9 cellular contexts compared by ENCODE assay signal in genomic region chr16:11621920-11622651, GRCh38. TPM values are rescaled to one million over a fixed set of nuclear protein-coding genes. Genes with fewer than 3 reads are reported as not detected.
A peak's percentile ranks its signal among the peaks of the same experiment; 100 is the strongest.
DNase-seq lines count a peak whose midpoint lies in the region; ATAC-seq and TF ChIP-seq lines count a peak whose summit lies in the region.
"Had no signal": no experiment of that assay in that cellular context is flagged by ENCODE, and none has a peak within 500 bp of the region (broad histone marks: within the 10 kb centered on the region; RNA-seq: fewer than 3 reads in every experiment).

No MANE protein-coding gene starts in this region.

- H4K8ac ChIP-seq in H9 (replicated peaks; ENCODE audit: insufficient read length, low read depth, low read length) = no peak overlapping the region

- peaks cover 14 to 18% of the 10 kb centered on the region in 2 experiments for H3K4me1 Mint-ChIP-seq in H9

- H3K36me3 Mint-ChIP-seq in H9 (ENCODE audit: insufficient read depth in 1 of 3, low read depth in 3 of 3) = peaks cover 0 to 8% (median 0%) of the 10 kb centered on the region in 3 experiments; a peak in 2 of 7 replicates

- no peak overlapping the region for H4K5ac ChIP-seq in H9 (ENCODE audit: insufficient read length, low read depth, low read length)

- H4K91ac ChIP-seq in H9 (ENCODE audit: insufficient read length, low read depth, low read length) = peak overlapping the region; percentile 36

- no peak overlapping the region for H3K56ac ChIP-seq in H9 (ENCODE audit: insufficient read length, low read depth, low read length)

- no peaks in the 10 kb centered on the region for H4K20me1 ChIP-seq in H9 (ENCODE audit: control insufficient read depth, insufficient read depth, insufficient read length)

- H2AK5ac ChIP-seq in H9 (ENCODE audit: insufficient read length, low read length) = no peak overlapping the region

- no peaks in the 10 kb centered on the region for H3K79me2 ChIP-seq in H9 (ENCODE audit: insufficient read depth, low read length)

- H3K4ac ChIP-seq in H9 (ENCODE audit: low read depth, low read length) = no peak overlapping the region

- H3K79me1 ChIP-seq in H9 (ENCODE audit: insufficient read depth, low read depth, low read length, poor library complexity, severe bottlenecking) = no peaks in the 10 kb centered on the region

- H3K27me3 Mint-ChIP-seq in H9 (ENCODE audit: low read depth) = peaks cover 1% of the 10 kb centered on the region; the same call in 1 of the 2 replicates

- H3K4me1 ChIP-seq in H9 (ENCODE audit: insufficient read depth, low read length) (no peaks in the 10 kb centered on the region), esophagus (ENCODE audit: control insufficient read depth in 2 of 2, insufficient read depth in 2 of 2, low read length in 1 of 2) (no peaks in the 10 kb centered on the region)

- no peaks in the 10 kb centered on the region for H3K23me2 ChIP-seq in H9 (ENCODE audit: insufficient read length, low read depth, low read length, poor library complexity, severe bottlenecking)

- H3K4me2 ChIP-seq in H9 (ENCODE audit: insufficient read depth, insufficient read length, low read length) = no peak overlapping the region
- H3K4me2 ChIP-seq: KMS-11 had no signal

- no peak overlapping the region for H2BK12ac ChIP-seq in H9 (ENCODE audit: insufficient read length, low read depth, low read length)

- no peak overlapping the region for H2AFZ ChIP-seq in H9 (ENCODE audit: low read length)

- H2BK5ac ChIP-seq in H9 (ENCODE audit: insufficient read length, low read length) = no peak overlapping the region

- no peaks in the 10 kb centered on the region for H3K36me3 ChIP-seq in esophagus (ENCODE audit: control insufficient read depth in 2 of 2, insufficient read depth in 2 of 2, low read length in 1 of 2)

- H3K18ac ChIP-seq in H9 (ENCODE audit: insufficient read length, low read depth, low read length) = no peak overlapping the region

- no peak overlapping the region for H3T11ph ChIP-seq in H9 (ENCODE audit: low read length)

- H3K9me3 ChIP-seq in H9 (ENCODE audit: control insufficient read depth, low read depth, low read length) = no peaks in the 10 kb centered on the region
- no peaks in the 10 kb centered on the region for H3K9me3 ChIP-seq in esophagus (ENCODE audit: control insufficient read depth in 2 of 2, insufficient read depth in 1 of 2, low read depth in 1 of 2, low read length in 1 of 2)

- no peak overlapping the region for H2BK20ac ChIP-seq in H9 (ENCODE audit: low read depth, low read length, poor library complexity, severe bottlenecking)

- H3K4me3 ChIP-seq in esophagus (ENCODE audit: low read depth in 1 of 2, low read length in 2 of 2) = no peak overlapping the region

- no CpG with 5 or more reads among the region's 19 CpGs for WGBS in H9 (ENCODE audit: extremely low coverage, insufficient read length, low lambda C conversion rate)
- WGBS in esophagus, 2 donors = 35 to 43% methylated on average over 18 to 19 of the region's 19 CpGs

- no peak overlapping the region for H3K9ac ChIP-seq in H9 (ENCODE audit: extremely low read depth, insufficient read length, low read length)
- H3K9ac ChIP-seq: KMS-11 had no signal

- H3K27me3 ChIP-seq in H9 (ENCODE audit: insufficient read depth, low read length) (no peaks in the 10 kb centered on the region), esophagus (ENCODE audit: control insufficient read depth in 1 of 2, insufficient read depth in 2 of 2, low read length in 2 of 2) (no peaks in the 10 kb centered on the region)

- H3K27ac ChIP-seq in H9 (ENCODE audit: insufficient read length, low read depth, low read length) (no peak overlapping the region), esophagus (ENCODE audit: low read depth in 2 of 2, low read length in 1 of 2) (peak overlapping the region; percentile 45 to 70)
- H3K27ac ChIP-seq: KMS-11 had no signal

- peak overlapping the region; percentile 47; the same call in 1 of the 2 replicates for H3K14ac ChIP-seq in H9 (ENCODE audit: insufficient read depth, low read length)

- H3K23ac ChIP-seq in H9 (ENCODE audit: insufficient read length, low read depth, low read length) = no peak overlapping the region

- peak overlapping the region in 2 of 3 experiments; percentile 44 to 74; a peak in 3 of 7 replicates for H3K27ac Mint-ChIP-seq in H9

- peaks cover 0 to 3% of the 10 kb centered on the region in 2 experiments; a peak in 1 of 5 replicates for H3K9me3 Mint-ChIP-seq in H9

- no peak overlapping the region for H2BK120ac ChIP-seq in H9 (ENCODE audit: low read depth, low read length, poor library complexity, severe bottlenecking)

- DNase-seq in H9 = no peak
- DNase-seq in activated CD4-positive, alpha-beta T cell treated with anti-CD3 and anti-CD28 coated beads, Interleukin-2, amount 50 U/mL, for 1 hour = peak; percentile 54
- peak; percentile 37 for DNase-seq in stimulated activated CD4-positive, alpha-beta T cell treated with anti-CD3 and anti-CD28 coated beads, Interleukin-4, amount 100 ng/mL, for 24 hours

- TF ChIP-seq CTCF in H9 (conservative IDR thresholded peaks at IDR 0.05) = no peak

- H3K4me3 Mint-ChIP-seq in H9 = no peak overlapping the region

- no peak for ATAC-seq in HG02885 (IDR thresholded peaks at IDR 0.05; ENCODE audit: poor library complexity, unreplicated experiment)
- no peak for ATAC-seq in HG03196 (IDR thresholded peaks at IDR 0.05; ENCODE audit: unreplicated experiment)
- ATAC-seq in HG03135 (IDR thresholded peaks at IDR 0.05; ENCODE audit: unreplicated experiment) = no peak
- no peak for ATAC-seq in GM19455 (IDR thresholded peaks at IDR 0.05; ENCODE audit: unreplicated experiment)

- H2BK15ac ChIP-seq in H9 (ENCODE audit: low read depth, low read length) = no peak overlapping the region

RNA-seq across cellular contexts. Expression of gene LITAF, which starts 35.4 kb away (rescaled TPM):
- total RNA-seq in H9 (2021) = 249 and 265 TPM in 2 replicates
- polyA plus RNA-seq in esophagus = 10 to 100 TPM; 10.9 to 28.7 TPM

RNA-seq across cellular contexts. Expression of gene SNN, which starts 46.2 kb away (rescaled TPM):
- total RNA-seq in H9 (2021) = 43.9 and 44.2 TPM in 2 replicates
- 10 to 100 TPM in 1 of 2 donors, 1 to 10 TPM in 1; 8.7 to 11.7 TPM for polyA plus RNA-seq in esophagus
